Comparison of ENCODE assay signal across 1 cellular context in genomic region chr4:184750926-184751584, GRCh38.
TF ChIP-seq lines count a peak whose summit lies in the region.

No MANE protein-coding gene starts in this region.

TF ChIP-seq in K562, 482 proteins besides CTCF, POLR2A, EP300 and RAD21:
- TF ChIP-seq TCF3 (CRISPR knock-in tag; IDR thresholded peaks at IDR 0.05): 0 out of 2 replicates have a peak, but pooled peaks have one; percentile 28
- TF ChIP-seq MTA1 (IDR thresholded peaks at IDR 0.05; ENCODE audit: borderline replicate concordance): no peak
- no peak for TF ChIP-seq HDAC8 (tag; IDR thresholded peaks at IDR 0.05)
- peak; percentile 49; the same call in 1 of the 2 replicates for TF ChIP-seq TFAP4 (CRISPR knock-in tag; IDR thresholded peaks at IDR 0.05; ENCODE audit: borderline replicate concordance)
- TF ChIP-seq CBFA2T3 (IDR thresholded peaks at IDR 0.05): peak; percentile 24; the same call in 1 of the 2 replicates
- TF ChIP-seq ZNF224 (CRISPR knock-in tag; IDR thresholded peaks at IDR 0.05): no peak
